In the genomic region with DNA sequence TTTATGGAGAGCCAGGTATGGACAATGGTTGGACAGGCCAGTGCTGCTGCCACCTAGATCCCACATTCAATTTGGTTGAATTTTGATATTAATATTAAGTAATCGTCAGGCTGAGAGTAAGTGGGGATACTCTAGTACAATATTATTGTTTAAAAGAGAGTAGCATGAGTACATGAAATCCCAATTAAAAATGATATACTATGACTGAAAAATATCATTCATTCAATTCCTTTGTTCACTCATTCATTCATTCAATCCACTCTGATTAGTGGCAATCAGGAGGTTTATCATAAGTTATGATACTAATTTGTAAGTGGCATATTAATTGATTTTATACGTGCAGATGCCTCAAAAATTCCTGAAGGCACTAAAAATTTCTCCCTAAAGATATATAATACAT, we compare ENCODE assay signal across 30 cellular contexts.
"Had no signal": no experiment of that assay in that cellular context is flagged by ENCODE, and none has a peak within 500 bp of the region (broad histone marks: within the 10 kb centered on the region; RNA-seq: fewer than 3 reads in every experiment).

No MANE protein-coding gene starts in this region.

- H2AFZ ChIP-seq: PC-9 had no signal

- H3K9me2 ChIP-seq: SK-N-SH had no signal

- H3K36me3 ChIP-seq: SJSA1 had no signal

- H3K4me1 ChIP-seq: SJSA1 had no signal

- H3K4me2 ChIP-seq: PC-9, SK-N-SH had no signal

- H3K9ac ChIP-seq: SK-N-SH had no signal

- ATAC-seq: Panc1, Right ventricle myocardium inferior had no signal

- H3K9me3 ChIP-seq: SJSA1, SK-N-SH had no signal

- DNase-seq: Kasumi-1, KG1, MM.1S, MV-4-11, NCI-H1092, NCI-H1105, NCI-H1417 treated with DMSO at 0.1 percent for 48 hours, NCI-H1436 treated with DMSO at 0.1 percent for 48 hours, NCI-H1694 treated with DMSO at 0.1 percent for 48 hours, NCI-H1930, NCI-H2029 treated with DMSO at 0.1 percent for 48 hours, NCI-H2081 treated with DMSO at 0.1 percent for 48 hours, NCI-H2107, NCI-H2171, NCI-H226, NCI-H446 treated with DMSO at 0.1 percent for 48 hours, NCI-H510A, NCI-H524, NCI-H69, NCI-H748 treated with DMSO at 0.1 percent for 48 hours, NCI-H82, PC-9, SHP77, SIG-M5, SK-N-SH, SW 1271 had no signal

- H3K4me3 ChIP-seq: PC-9, SJSA1 had no signal

- H3K27ac ChIP-seq: PC-9, RWPE1, SJSA1 had no signal

- H3K27me3 ChIP-seq: SJSA1 had no signal
